In genomic region chr4:10131202-10131601, GRCh38 we compare ENCODE assay signal across 29 cellular contexts.
"Had no signal": no experiment of that assay in that cellular context is flagged by ENCODE, and none has a peak within 500 bp of the region (broad histone marks: within the 10 kb centered on the region; RNA-seq: fewer than 3 reads in every experiment).

No MANE protein-coding gene starts in this region.

- H3K4me3 Mint-ChIP-seq: stimulated activated effector memory CD8-positive, alpha-beta T cell treated with anti-CD3 and anti-CD28 coated beads, Interleukin-12 subunit alpha, Interleukin-12 subunit beta, amount 100 ng/mL, for 72 hours; stimulated activated memory B cell treated with anti-CD40 and anti-IgM and Interleukin-4, amounts not matched to agents 10 μg/mL and 1 μg/mL and 100 μg/mL, for 72 hours; stimulated activated naive B cell treated with anti-CD40 and anti-IgM and Interleukin-4, amounts not matched to agents 10 μg/mL and 1 μg/mL and 100 μg/mL, for 72 hours; stimulated activated naive CD8-positive, alpha-beta T cell treated with anti-CD3 and anti-CD28 coated beads, Interleukin-15, amount 100 ng/mL, for 72 hours; stimulated activated naive CD8-positive, alpha-beta T cell treated with anti-CD3 and anti-CD28 coated beads, Interleukin-15, Interleukin-2, amounts not matched to agents 100 ng/mL and 50 ng/mL, for 24 hours; type B pancreatic cell had no signal

- H3K4me1 Mint-ChIP-seq: stimulated activated effector memory CD8-positive, alpha-beta T cell treated with anti-CD3 and anti-CD28 coated beads, Interleukin-12 subunit alpha, Interleukin-12 subunit beta, amount 100 ng/mL, for 72 hours had no signal

- H3K27me3 Mint-ChIP-seq: stimulated activated naive CD8-positive, alpha-beta T cell treated with anti-CD3 and anti-CD28 coated beads, Interleukin-15, amount 100 ng/mL, for 72 hours had no signal

- H3K27ac Mint-ChIP-seq: stimulated activated effector memory CD8-positive, alpha-beta T cell treated with anti-CD3 and anti-CD28 coated beads, Interleukin-12 subunit alpha, Interleukin-12 subunit beta, amount 100 ng/mL, for 72 hours; stimulated activated memory B cell treated with anti-CD40 and anti-IgM and Interleukin-4, amounts not matched to agents 10 μg/mL and 1 μg/mL and 100 μg/mL, for 72 hours; stimulated activated naive CD8-positive, alpha-beta T cell treated with anti-CD3 and anti-CD28 coated beads, Interleukin-15, amount 100 ng/mL, for 72 hours; stimulated activated naive CD8-positive, alpha-beta T cell treated with anti-CD3 and anti-CD28 coated beads, Interleukin-15, Interleukin-2, amounts not matched to agents 100 ng/mL and 50 ng/mL, for 24 hours; type B pancreatic cell had no signal

- H3K9me3 Mint-ChIP-seq: stimulated activated effector memory CD8-positive, alpha-beta T cell treated with anti-CD3 and anti-CD28 coated beads, Interleukin-12 subunit alpha, Interleukin-12 subunit beta, amount 100 ng/mL, for 72 hours; stimulated activated naive CD8-positive, alpha-beta T cell treated with anti-CD3 and anti-CD28 coated beads, Interleukin-15, Interleukin-2, amounts not matched to agents 100 ng/mL and 50 ng/mL, for 24 hours; type B pancreatic cell had no signal

- H3K4me3 ChIP-seq: stomach, suprapubic skin, testis, thoracic aorta, thyroid gland, tibial artery, tibial nerve, transverse colon, upper lobe of left lung, upper lobe of right lung, uterus, vagina had no signal

- H3K27ac ChIP-seq: stomach, suprapubic skin, testis, thoracic aorta, transverse colon, upper lobe of left lung, upper lobe of right lung, uterus, vagina had no signal

- FAIRE-seq: urothelium cell line had no signal

- H3K4me1 ChIP-seq: stomach, testis, tibial nerve, transverse colon, upper lobe of right lung, uterus, vagina had no signal

- H3K36me3 Mint-ChIP-seq: stimulated activated effector memory CD8-positive, alpha-beta T cell treated with anti-CD3 and anti-CD28 coated beads, Interleukin-12 subunit alpha, Interleukin-12 subunit beta, amount 100 ng/mL, for 72 hours; stimulated activated memory B cell treated with anti-CD40 and anti-IgM and Interleukin-4, amounts not matched to agents 10 μg/mL and 1 μg/mL and 100 μg/mL, for 72 hours; type B pancreatic cell had no signal

- H3K27me3 ChIP-seq: stomach, suprapubic skin, testis, thyroid gland, tibial artery, tibial nerve, transverse colon, upper lobe of left lung, upper lobe of right lung, uterus, vagina had no signal

- ATAC-seq: stimulated activated effector memory CD8-positive, alpha-beta T cell treated with anti-CD3 and anti-CD28 coated beads, Interleukin-12 subunit alpha, Interleukin-12 subunit beta, amount 100 ng/mL, for 72 hours; stimulated activated memory B cell treated with anti-CD40 and anti-IgM and Interleukin-4, amounts not matched to agents 10 μg/mL and 1 μg/mL and 100 μg/mL, for 72 hours; stimulated activated naive B cell treated with anti-CD40 and anti-IgM and Interleukin-4, amounts not matched to agents 10 μg/mL and 1 μg/mL and 100 μg/mL, for 72 hours; stimulated activated naive CD8-positive, alpha-beta T cell treated with anti-CD3 and anti-CD28 coated beads, Interleukin-15, amount 100 ng/mL, for 72 hours; stimulated activated naive CD8-positive, alpha-beta T cell treated with anti-CD3 and anti-CD28 coated beads, Interleukin-15, Interleukin-2, amounts not matched to agents 100 U/mL and 50 U/mL, for 24 hours; upper lobe of right lung had no signal

- DNase-seq: stimulated activated CD4-positive, alpha-beta T cell treated with anti-CD3 and anti-CD28 coated beads, Interleukin-2, amount 100 ng/mL, for 48 hours; stimulated activated CD4-positive, alpha-beta T cell treated with anti-CD3 and anti-CD28 coated beads, Interleukin-4, amount 100 ng/mL, for 1 hour; stimulated activated CD4-positive, alpha-beta T cell treated with anti-CD3 and anti-CD28 coated beads, Interleukin-4, amount 100 ng/mL, for 24 hours; stimulated activated CD4-positive, alpha-beta T cell treated with anti-CD3 and anti-CD28 coated beads, Interleukin-4, amount 100 ng/mL, for 4 hours; stimulated activated CD8-positive, alpha-beta memory T cell treated with anti-CD3 and anti-CD28 coated beads, Interleukin-4, amount 100 ng/mL, for 48 hours; stimulated activated naive B cell treated with anti-CD40 and anti-IgM and Interleukin-4, amounts not matched to agents 10 μg/mL and 1 μg/mL and 100 μg/mL, for 72 hours; stimulated activated naive CD4-positive, alpha-beta T cell; stimulated activated naive CD4-positive, alpha-beta T cell treated with Interleukin-2 at 50 U/mL for 16 hours; stimulated activated naive CD8-positive, alpha-beta T cell treated with anti-CD3 and anti-CD28 coated beads, Interleukin-15, amount 100 ng/mL, for 72 hours; stimulated activated naive CD8-positive, alpha-beta T cell treated with anti-CD3 and anti-CD28 coated beads, Interleukin-15, Interleukin-2, amounts not matched to agents 100 U/mL and 50 U/mL, for 24 hours; stomach; substantia nigra; testis; thyroid gland; tibial artery; transverse colon; trophoblast cell; upper lobe of right lung; uterus had no signal

- H3K9me3 ChIP-seq: stomach, suprapubic skin, testis, thoracic aorta, thyroid gland, tibial artery, tibial nerve, transverse colon, upper lobe of left lung, upper lobe of right lung, uterus, vagina had no signal

- H3K36me3 ChIP-seq: stomach, suprapubic skin, thoracic aorta, thyroid gland, tibial artery, tibial nerve, transverse colon, upper lobe of left lung, upper lobe of right lung, uterus, vagina had no signal
